8 cellular contexts compared by ENCODE assay signal in the genomic region with DNA sequence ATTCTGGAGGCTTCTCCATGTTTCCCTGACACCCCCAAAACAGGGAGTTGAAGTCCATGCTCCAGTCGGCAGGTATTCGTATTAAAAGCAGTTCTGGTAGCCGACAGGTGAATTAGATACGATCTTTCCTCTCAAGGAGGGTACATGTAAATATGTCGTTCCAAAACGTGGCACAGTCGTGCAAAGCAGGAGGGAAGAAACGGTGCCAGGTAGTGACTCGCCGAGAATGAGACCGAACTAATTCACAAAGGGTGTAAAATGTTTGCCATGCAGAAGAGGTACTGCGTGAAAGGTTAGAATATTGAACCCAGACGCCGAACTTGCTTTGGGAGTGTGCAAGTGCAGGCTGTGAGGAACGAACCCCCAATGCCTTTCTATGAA. TPM values are rescaled to one million over a fixed set of nuclear protein-coding genes. Genes with fewer than 3 reads are reported as not detected.
DNase-seq lines count a peak whose midpoint lies in the region; ATAC-seq and TF ChIP-seq lines count a peak whose summit lies in the region.

No MANE protein-coding gene starts in this region.

- no peak for ATAC-seq in activated CD4-positive, alpha-beta T cell treated with anti-CD3 and anti-CD28 coated beads for 36 hours
- no peak for ATAC-seq in activated CD8-positive, alpha-beta T cell treated with anti-CD3 and anti-CD28 coated beads for 36 hours
- ATAC-seq in stimulated activated effector memory CD8-positive, alpha-beta T cell treated with anti-CD3 and anti-CD28 coated beads, Interleukin-12 subunit alpha, Interleukin-12 subunit beta, amount 100 ng/mL, for 72 hours, result no peak
- no peak for ATAC-seq in HG03442 (IDR thresholded peaks at IDR 0.05; ENCODE audit: unreplicated experiment)
- ATAC-seq in HG03175 (IDR thresholded peaks at IDR 0.05; ENCODE audit: unreplicated experiment), result no peak
- no peak for ATAC-seq in GM18858 (IDR thresholded peaks at IDR 0.05; ENCODE audit: unreplicated experiment)

- H3K9me3 ChIP-seq in iPS DF 6.9 (ENCODE audit: control insufficient read depth, insufficient read depth, low read length), result no peaks in the 10 kb centered on the region

- H3K4me1 ChIP-seq in iPS DF 6.9 (ENCODE audit: control insufficient read depth, insufficient read depth, low read length), result no peaks in the 10 kb centered on the region

- peak overlapping the region; percentile 87 for H3K4me3 ChIP-seq in iPS DF 6.9 (ENCODE audit: low read length)

- peak overlapping the region; percentile 92 for H3K27ac Mint-ChIP-seq in activated CD4-positive, alpha-beta T cell treated with anti-CD3 and anti-CD28 coated beads for 36 hours
- H3K27ac Mint-ChIP-seq in activated CD8-positive, alpha-beta T cell treated with anti-CD3 and anti-CD28 coated beads for 36 hours, result peak overlapping the region; percentile 98
- peak overlapping the region; percentile 96 for H3K27ac Mint-ChIP-seq in stimulated activated effector memory CD8-positive, alpha-beta T cell treated with anti-CD3 and anti-CD28 coated beads, Interleukin-12 subunit alpha, Interleukin-12 subunit beta, amount 100 ng/mL, for 72 hours

- CTCF ChIA-PET in activated CD4-positive, alpha-beta T cell treated with anti-CD3 and anti-CD28 coated beads for 36 hours (lab: Charles Lee), result no interaction called here
- CTCF ChIA-PET in activated CD8-positive, alpha-beta T cell treated with anti-CD3 and anti-CD28 coated beads for 36 hours (lab: Charles Lee), result no interaction called here

- no peaks in the 10 kb centered on the region for H3K27me3 Mint-ChIP-seq in activated CD4-positive, alpha-beta T cell treated with anti-CD3 and anti-CD28 coated beads for 36 hours
- no peaks in the 10 kb centered on the region for H3K27me3 Mint-ChIP-seq in activated CD8-positive, alpha-beta T cell treated with anti-CD3 and anti-CD28 coated beads for 36 hours

- DNase-seq in activated CD4-positive, alpha-beta T cell treated with anti-CD3 and anti-CD28 coated beads for 36 hours, result no peak
- no peak for DNase-seq in activated CD4-positive, alpha-beta T cell treated with anti-CD3 and anti-CD28 coated beads, Interleukin-2, amount 50 U/mL, for 4 hours
- no peak for DNase-seq in activated CD8-positive, alpha-beta T cell treated with anti-CD3 and anti-CD28 coated beads for 36 hours
- no peak for DNase-seq in iPS DF 6.9 (ENCODE audit: low read depth, low spot score)
- DNase-seq in stimulated activated effector memory CD8-positive, alpha-beta T cell treated with anti-CD3 and anti-CD28 coated beads, Interleukin-12 subunit alpha, Interleukin-12 subunit beta, amount 100 ng/mL, for 72 hours (ENCODE audit: low spot score in 2 of 2), result no peak

- peaks cover 26% of the 10 kb centered on the region for H3K4me1 Mint-ChIP-seq in activated CD4-positive, alpha-beta T cell treated with anti-CD3 and anti-CD28 coated beads for 36 hours
- peaks cover 21% of the 10 kb centered on the region for H3K4me1 Mint-ChIP-seq in activated CD8-positive, alpha-beta T cell treated with anti-CD3 and anti-CD28 coated beads for 36 hours (ENCODE audit: low read depth)
- H3K4me1 Mint-ChIP-seq in stimulated activated effector memory CD8-positive, alpha-beta T cell treated with anti-CD3 and anti-CD28 coated beads, Interleukin-12 subunit alpha, Interleukin-12 subunit beta, amount 100 ng/mL, for 72 hours, result peaks cover 6% of the 10 kb centered on the region

- WGBS in iPS DF 6.9 (ENCODE audit: insufficient coverage, insufficient read length), result no CpG with 5 or more reads among the region's 15 CpGs

- TF ChIP-seq CTCF in activated CD8-positive, alpha-beta T cell treated with anti-CD3 and anti-CD28 coated beads for 36 hours (IDR thresholded peaks at IDR 0.05), result no peak

- H3K4me3 Mint-ChIP-seq in activated CD4-positive, alpha-beta T cell treated with anti-CD3 and anti-CD28 coated beads for 36 hours, result peak overlapping the region; percentile 82
- H3K4me3 Mint-ChIP-seq in activated CD8-positive, alpha-beta T cell treated with anti-CD3 and anti-CD28 coated beads for 36 hours, result peak overlapping the region; percentile 97
- peak overlapping the region; percentile 91 for H3K4me3 Mint-ChIP-seq in stimulated activated effector memory CD8-positive, alpha-beta T cell treated with anti-CD3 and anti-CD28 coated beads, Interleukin-12 subunit alpha, Interleukin-12 subunit beta, amount 100 ng/mL, for 72 hours

- H3K27ac ChIP-seq in iPS DF 6.9 (ENCODE audit: low read length), result no peak overlapping the region

- POLR2A ChIA-PET in activated CD4-positive, alpha-beta T cell treated with anti-CD3 and anti-CD28 coated beads for 36 hours (lab: Charles Lee), result interaction anchor here (0.7 to 1.0 kb wide), 2 partner anchors 10 to 103 kb away, joined by 3 to 7 read pairs; partner anchors contain the start of genes BCCIP and UROS
- POLR2A ChIA-PET in activated CD8-positive, alpha-beta T cell treated with anti-CD3 and anti-CD28 coated beads for 36 hours (lab: Charles Lee), result no interaction called here

- peaks cover 2% of the 10 kb centered on the region; the same call in 1 of the 2 replicates for H3K36me3 ChIP-seq in iPS DF 6.9 (ENCODE audit: control insufficient read depth, insufficient read depth, low read length)

- H3K9me3 Mint-ChIP-seq in activated CD4-positive, alpha-beta T cell treated with anti-CD3 and anti-CD28 coated beads for 36 hours (ENCODE audit: low read depth), result peaks cover 2% of the 10 kb centered on the region
- peaks cover 2% of the 10 kb centered on the region for H3K9me3 Mint-ChIP-seq in activated CD8-positive, alpha-beta T cell treated with anti-CD3 and anti-CD28 coated beads for 36 hours
- no peaks in the 10 kb centered on the region for H3K9me3 Mint-ChIP-seq in stimulated activated effector memory CD8-positive, alpha-beta T cell treated with anti-CD3 and anti-CD28 coated beads, Interleukin-12 subunit alpha, Interleukin-12 subunit beta, amount 100 ng/mL, for 72 hours

- intact Hi-C loops in activated CD4-positive, alpha-beta T cell treated with anti-CD3 and anti-CD28 coated beads for 36 hours (cut with DNase I, micrococcal nuclease), result no loop called here
- intact Hi-C loops in activated CD8-positive, alpha-beta T cell treated with anti-CD3 and anti-CD28 coated beads for 36 hours (cut with micrococcal nuclease), result no loop called here

- H3K27me3 ChIP-seq in iPS DF 6.9 (ENCODE audit: control insufficient read depth, insufficient read depth, low read length), result no peaks in the 10 kb centered on the region

- peaks cover 37% of the 10 kb centered on the region for H3K36me3 Mint-ChIP-seq in activated CD4-positive, alpha-beta T cell treated with anti-CD3 and anti-CD28 coated beads for 36 hours (ENCODE audit: low read depth)
- H3K36me3 Mint-ChIP-seq in activated CD8-positive, alpha-beta T cell treated with anti-CD3 and anti-CD28 coated beads for 36 hours (ENCODE audit: low read depth), result peaks cover 33% of the 10 kb centered on the region
- H3K36me3 Mint-ChIP-seq in stimulated activated effector memory CD8-positive, alpha-beta T cell treated with anti-CD3 and anti-CD28 coated beads, Interleukin-12 subunit alpha, Interleukin-12 subunit beta, amount 100 ng/mL, for 72 hours, result peaks cover 50% of the 10 kb centered on the region

RNA-seq across cellular contexts. Expression of gene EDRF1, which starts 0.5 kb away (rescaled TPM):
- 10 to 100 TPM; 29.6 to 30.8 TPM for total RNA-seq in activated CD4-positive, alpha-beta T cell treated with anti-CD3 and anti-CD28 coated beads for 36 hours
- 10 to 100 TPM; 26.3 to 26.4 TPM for total RNA-seq in activated CD8-positive, alpha-beta T cell treated with anti-CD3 and anti-CD28 coated beads for 36 hours

RNA-seq across cellular contexts. Expression of gene TEX36, which starts 37.0 kb away (rescaled TPM):
- not detected for total RNA-seq in activated CD4-positive, alpha-beta T cell treated with anti-CD3 and anti-CD28 coated beads for 36 hours
- not detected for total RNA-seq in activated CD8-positive, alpha-beta T cell treated with anti-CD3 and anti-CD28 coated beads for 36 hours

RNA-seq across cellular contexts. Expression of gene MMP21, which starts 55.6 kb away (rescaled TPM):
- not detected for total RNA-seq in activated CD4-positive, alpha-beta T cell treated with anti-CD3 and anti-CD28 coated beads for 36 hours
- not detected for total RNA-seq in activated CD8-positive, alpha-beta T cell treated with anti-CD3 and anti-CD28 coated beads for 36 hours
